Comparison of ENCODE assay signal across 26 cellular contexts in genomic region chr13:59700281-59700680, GRCh38.
DNase-seq lines count a peak whose midpoint lies in the region; ATAC-seq, FAIRE-seq and TF ChIP-seq lines count a peak whose summit lies in the region.
"Had no signal": no experiment of that assay in that cellular context is flagged by ENCODE, and none has a peak within 500 bp of the region (broad histone marks: within the 10 kb centered on the region; RNA-seq: fewer than 3 reads in every experiment).

No MANE protein-coding gene starts in this region.

- no peak overlapping the region for H3K27ac ChIP-seq in GM12878 (ENCODE audit: control insufficient read depth, insufficient read depth)
- H3K27ac ChIP-seq: C4-2B, esophagus muscularis mucosa, gastrocnemius medialis, SK-N-MC, tibial nerve had no signal

- no peaks in the 10 kb centered on the region for H3K36me3 ChIP-seq in GM12878 (ENCODE audit: control insufficient read depth in 2 of 2, insufficient read depth in 2 of 2, low read length in 1 of 2)
- H3K36me3 ChIP-seq: esophagus muscularis mucosa, gastrocnemius medialis, tibial nerve had no signal

- no peak overlapping the region for H3K4me2 ChIP-seq in GM12878 (ENCODE audit: control insufficient read depth, insufficient read depth)

- no peaks in the 10 kb centered on the region for H3K4me1 ChIP-seq in GM12878 (ENCODE audit: control insufficient read depth, insufficient read depth, low read length)
- H3K4me1 ChIP-seq: gastrocnemius medialis, tibial nerve had no signal

- no peak for TF ChIP-seq RAD21 in GM12878 (IDR thresholded peaks at IDR 0.05; ENCODE audit: insufficient read depth, low read depth, low read length)

- POLR2A ChIA-PET in GM12878 (lab: Charles Lee) = no interaction called here

- TF ChIP-seq EP300 in GM12878 (IDR thresholded peaks at IDR 0.05; ENCODE audit: borderline replicate concordance in 1 of 2, control insufficient read depth in 1 of 2, low read depth in 2 of 2, low read length in 2 of 2) = no peak

- peak; percentile 54 for FAIRE-seq in GM12878 (lab: Jason Lieb, UNC)
- FAIRE-seq: GM19239, HTR-8/SVneo had no signal

- TF ChIP-seq POLR2A in GM12878 (IDR thresholded peaks at IDR 0.05; ENCODE audit: low read depth, low read length) = no peak

- H3K79me2 ChIP-seq in GM12878 (ENCODE audit: control insufficient read depth, insufficient read depth, low read length) = no peaks in the 10 kb centered on the region

- DNase-seq in AG10803 (ENCODE audit: low read depth) = peak; percentile 43
- DNase-seq in HT1080 (ENCODE audit: low read depth) = peak; percentile 39
- no peak for DNase-seq in GM12878 (ENCODE audit: low read depth, low spot score)
- peak; percentile 65 for DNase-seq in non-pigmented ciliary epithelial cell (ENCODE audit: low read depth)
- DNase-seq: activated CD4-positive, alpha-beta memory T cell treated with anti-CD3 and anti-CD28 coated beads, Interleukin-2, amount 10 ng/mL, durations not matched to agents 7 days and 5 days; activated CD4-positive, CD25-positive, alpha-beta regulatory T cell treated with anti-CD3 and anti-CD28 coated beads, Interleukin-2, amount 50 U/mL, for 72 hours; aorta; Calu3; dermis blood vessel endothelial cell; gastrocnemius medialis; H7; islet precursor cell; KG1; natural killer cell; NCI-H1694; NCI-H510A; stimulated activated CD4-positive, alpha-beta T cell treated with anti-CD3 and anti-CD28 coated beads, Interleukin-2, amount 100 ng/mL, for 24 hours had no signal

- ATAC-seq in GM12878 (no peak), HG03457 (IDR thresholded peaks at IDR 0.05; ENCODE audit: unreplicated experiment) (no peak), HG02623 (IDR thresholded peaks at IDR 0.05; ENCODE audit: unreplicated experiment) (no peak), HG03520 (IDR thresholded peaks at IDR 0.05; ENCODE audit: unreplicated experiment) (no peak)
- ATAC-seq: gastrocnemius medialis, natural killer cell had no signal

- 100% methylated on average over 2 of the region's 2 CpGs for WGBS in GM12878 (ENCODE audit: insufficient coverage, insufficient replicate concordance, low lambda C conversion rate, missing lambda C conversion rate)

- SMC1A ChIA-PET in GM12878 (lab: Charles Lee; ENCODE audit: uncharacterized antibody, unreplicated experiment) = interaction anchor here (1.0 to 2.2 kb wide), 3 partner anchors 18 to 53 kb away, joined by 4 to 8 read pairs (median 4); no protein-coding TSS in a partner anchor

- in situ Hi-C loops in GM12878 (cut with MboI) = no loop called here

- no peaks in the 10 kb centered on the region for H3K27me3 ChIP-seq in GM12878 (replicated peaks in 1 of 2; ENCODE audit: control insufficient read depth in 2 of 2, insufficient read depth in 2 of 2, low read length in 1 of 2)
- H3K27me3 ChIP-seq: esophagus muscularis mucosa, gastrocnemius medialis, tibial nerve had no signal

- intact Hi-C loops in GM12878 (cut with micrococcal nuclease; ENCODE audit: unreplicated experiment) = no loop called here

- no peak overlapping the region for H2AFZ ChIP-seq in GM12878 (ENCODE audit: control insufficient read depth, low read depth, low read length)

- BruUV-seq in GM12878 (replicated peaks; lab: Mats Ljungman, UMichigan) = no TSS peak

- no peak overlapping the region for H3K4me3 ChIP-seq in AG10803 (ENCODE audit: low read length)
- H3K4me3 ChIP-seq in GM12878 = no peak overlapping the region
- H3K4me3 ChIP-seq: esophagus muscularis mucosa, gastrocnemius medialis, SK-N-MC, tibial nerve had no signal

- TF ChIP-seq CTCF in AG10803 (conservative IDR thresholded peaks at IDR 0.05; ENCODE audit: low read length) (no peak), GM12878 (IDR thresholded peaks at IDR 0.05 in 2 of 3, conservative IDR thresholded peaks at IDR 0.05 in 1 of 3; ENCODE audit: control insufficient read depth in 2 of 3, extremely low read depth in 1 of 3, insufficient read depth in 1 of 3, low read depth in 3 of 3, low read length in 3 of 3) (no peak)

- CTCF ChIA-PET in GM12878 (lab: Yijun Ruan, JAX) = interaction anchor here (1.4 kb wide), 1 partner anchor 71 kb away, joined by 4 read pairs; no protein-coding TSS in a partner anchor

- H3K9ac ChIP-seq in GM12878 (ENCODE audit: control insufficient read depth, insufficient read depth, low read length) = no peak overlapping the region

- no peaks in the 10 kb centered on the region for H3K9me3 ChIP-seq in GM12878 (replicated peaks; ENCODE audit: control insufficient read depth, insufficient read depth, low read length)
- H3K9me3 ChIP-seq: esophagus muscularis mucosa, gastrocnemius medialis, tibial nerve had no signal

- no peaks in the 10 kb centered on the region for H4K20me1 ChIP-seq in GM12878 (ENCODE audit: control insufficient read depth, insufficient read depth)

- RAD21 ChIA-PET in GM12878 (lab: Charles Lee; ENCODE audit: unreplicated experiment) = no interaction called here

TF ChIP-seq in GM12878, 131 proteins besides CTCF, POLR2A, EP300 and RAD21:
- TF ChIP-seq MEF2B (IDR thresholded peaks at IDR 0.05; ENCODE audit: partially characterized antibody, poor library complexity, severe bottlenecking) = no peak
- no peak for TF ChIP-seq IRF4 (IDR thresholded peaks at IDR 0.05; ENCODE audit: low read depth, low read length)
- no peak for TF ChIP-seq CREM (IDR thresholded peaks at IDR 0.05; ENCODE audit: low read depth)
- no peak for TF ChIP-seq GATAD2B (conservative IDR thresholded peaks at IDR 0.05; ENCODE audit: low read depth)
- TF ChIP-seq NR2C2 (IDR thresholded peaks at IDR 0.05; ENCODE audit: borderline replicate concordance, control insufficient read depth, insufficient read length, low read depth) = no peak
- no peak for TF ChIP-seq GABPA (IDR thresholded peaks at IDR 0.05; ENCODE audit: low read depth)
- no peak for TF ChIP-seq YY1 (IDR thresholded peaks at IDR 0.05; ENCODE audit: low read depth, low read length)
- no peak for TF ChIP-seq HDAC6 (IDR thresholded peaks at IDR 0.05; ENCODE audit: unreplicated experiment)
- TF ChIP-seq RUNX3 (IDR thresholded peaks at IDR 0.05; ENCODE audit: low read length) = no peak
- no peak for TF ChIP-seq NFYA (IDR thresholded peaks at IDR 0.05; ENCODE audit: borderline replicate concordance, low read depth, low read length)
- TF ChIP-seq CHD2 (IDR thresholded peaks at IDR 0.05; ENCODE audit: borderline replicate concordance, low read depth, low read length) = no peak
